In genomic region chr9:91187965-91188344, GRCh38 we compare ENCODE assay signal across 15 cellular contexts.
DNase-seq lines count a peak whose midpoint lies in the region; TF ChIP-seq lines count a peak whose summit lies in the region.
"Had no signal": no experiment of that assay in that cellular context is flagged by ENCODE, and none has a peak within 500 bp of the region (broad histone marks: within the 10 kb centered on the region; RNA-seq: fewer than 3 reads in every experiment).

No MANE protein-coding gene starts in this region.

- WGBS in testis, 2 donors = 63 to 81% methylated on average over 2 of the region's 2 CpGs

- no peaks in the 10 kb centered on the region for H3K36me3 ChIP-seq in breast epithelium
- H3K36me3 ChIP-seq in brain microvascular endothelial cell (replicated peaks) = no peaks in the 10 kb centered on the region
- H3K36me3 ChIP-seq in right atrium auricular region = no peaks in the 10 kb centered on the region
- no peaks in the 10 kb centered on the region for H3K36me3 ChIP-seq in testis (ENCODE audit: low read depth, missing control alignments)
- H3K36me3 ChIP-seq: lower lobe of right lung, Peyer's patch had no signal

- TF ChIP-seq POLR2A in breast epithelium (IDR thresholded peaks at IDR 0.05) = no peak
- TF ChIP-seq POLR2A in testis (IDR thresholded peaks at IDR 0.05) = no peak

- POLR2A ChIA-PET in MCF 10A (lab: Yijun Ruan, JAX) = interaction anchor here (1.2 to 2.9 kb wide), 3 partner anchors 10 to 23 kb away, joined by 3 to 9 read pairs (median 8); no protein-coding TSS in a partner anchor

- H3K27ac ChIP-seq in breast epithelium = no peak overlapping the region
- H3K27ac ChIP-seq in brain microvascular endothelial cell = no peak overlapping the region
- H3K27ac ChIP-seq in right atrium auricular region = peak overlapping the region; percentile 11 to 18
- H3K27ac ChIP-seq in testis = no peak overlapping the region
- H3K27ac ChIP-seq: lower lobe of right lung, Peyer's patch had no signal

- CTCF ChIA-PET in MCF 10A (lab: Yijun Ruan, JAX) = interaction anchor here (0.6 to 0.7 kb wide), 2 partner anchors 10 to 539 kb away, joined by 3 read pairs; no protein-coding TSS in a partner anchor
- CTCF ChIA-PET in activated naive CD4-positive, alpha-beta T cell treated with anti-CD3 and anti-CD28 coated beads, Interleukin-2, amount 10 ng/mL, durations not matched to agents 7 days and 5 days (lab: Charles Lee) = interaction anchor here (1.2 to 2.1 kb wide), 5 partner anchors 10 to 99 kb away, joined by 4 to 8 read pairs (median 5); no protein-coding TSS in a partner anchor

- H3K27me3 Mint-ChIP-seq in MCF 10A (ENCODE audit: insufficient read depth, unreplicated experiment) = no peaks in the 10 kb centered on the region
- no peaks in the 10 kb centered on the region for H3K27me3 Mint-ChIP-seq in type B pancreatic cell
- H3K27me3 Mint-ChIP-seq in activated naive CD4-positive, alpha-beta T cell treated with anti-CD3 and anti-CD28 coated beads, Interleukin-2, amount 10 ng/mL, durations not matched to agents 7 days and 5 days = peaks cover 34% of the 10 kb centered on the region
- H3K27me3 Mint-ChIP-seq: activated naive CD8-positive, alpha-beta T cell treated with anti-CD3 and anti-CD28 coated beads, Interleukin-2, amount 50 U/mL, for 24 hours had no signal

- H3K4me3 ChIP-seq in breast epithelium = no peak overlapping the region
- no peak overlapping the region for H3K4me3 ChIP-seq in brain microvascular endothelial cell (ENCODE audit: low read depth, low read length)
- H3K4me3 ChIP-seq in right atrium auricular region = no peak overlapping the region
- no peak overlapping the region for H3K4me3 ChIP-seq in testis
- H3K4me3 ChIP-seq: lower lobe of right lung, Peyer's patch had no signal

- H3K9me3 Mint-ChIP-seq in MCF 10A (ENCODE audit: unreplicated experiment) (peaks cover 5% of the 10 kb centered on the region), type B pancreatic cell (peaks cover 16% of the 10 kb centered on the region)
- H3K9me3 Mint-ChIP-seq in activated naive CD4-positive, alpha-beta T cell treated with anti-CD3 and anti-CD28 coated beads, Interleukin-2, amount 10 ng/mL, durations not matched to agents 7 days and 5 days = peaks cover 17% of the 10 kb centered on the region

- intact Hi-C loops in MCF 10A (cut with micrococcal nuclease) = no loop called here
- intact Hi-C loops in breast epithelium (cut with DNase I; ENCODE audit: low total_unique reads) = no loop called here
- intact Hi-C loops in testis (cut with DNase I; ENCODE audit: low total_unique reads) = no loop called here

- H3K4me3 Mint-ChIP-seq in MCF 10A (ENCODE audit: unreplicated experiment) (no peak overlapping the region), type B pancreatic cell (no peak overlapping the region)
- no peak overlapping the region for H3K4me3 Mint-ChIP-seq in activated naive CD4-positive, alpha-beta T cell treated with anti-CD3 and anti-CD28 coated beads, Interleukin-2, amount 10 ng/mL, durations not matched to agents 7 days and 5 days
- H3K4me3 Mint-ChIP-seq: activated naive CD8-positive, alpha-beta T cell treated with anti-CD3 and anti-CD28 coated beads, Interleukin-2, amount 50 U/mL, for 24 hours had no signal

- H3K4me1 Mint-ChIP-seq in MCF 10A (ENCODE audit: insufficient read depth, unreplicated experiment) = peaks cover 9% of the 10 kb centered on the region
- H3K4me1 Mint-ChIP-seq in type B pancreatic cell (ENCODE audit: unreplicated experiment) = peaks cover 21% of the 10 kb centered on the region
- peaks cover 45% of the 10 kb centered on the region for H3K4me1 Mint-ChIP-seq in activated naive CD4-positive, alpha-beta T cell treated with anti-CD3 and anti-CD28 coated beads, Interleukin-2, amount 10 ng/mL, durations not matched to agents 7 days and 5 days

- TF ChIP-seq CTCF in MCF 10A (IDR thresholded peaks at IDR 0.05; ENCODE audit: unreplicated experiment) (no peak), breast epithelium (IDR thresholded peaks at IDR 0.05) (no peak), brain microvascular endothelial cell (IDR thresholded peaks at IDR 0.05; ENCODE audit: low read depth, low read length, missing control alignments) (no peak), right atrium auricular region (IDR thresholded peaks at IDR 0.05) (no peak), type B pancreatic cell (conservative IDR thresholded peaks at IDR 0.05) (no peak), testis (IDR thresholded peaks at IDR 0.05) (no peak)

- no TSS peak for BruUV-seq in MCF 10A (replicated peaks; lab: Mats Ljungman, UMichigan)

- H3K9me3 ChIP-seq in breast epithelium (no peaks in the 10 kb centered on the region), right atrium auricular region (no peaks in the 10 kb centered on the region), testis (no peaks in the 10 kb centered on the region)
- H3K9me3 ChIP-seq: Peyer's patch had no signal

- no peak for DNase-seq in MCF 10A (ENCODE audit: unreplicated experiment)
- no peak for DNase-seq in breast epithelium (ENCODE audit: low spot score in 2 of 2)
- DNase-seq in brain microvascular endothelial cell = peak; percentile 59
- peak; percentile 57 for DNase-seq in right atrium auricular region (ENCODE audit: low spot score)
- no peak for DNase-seq in type B pancreatic cell (ENCODE audit: extremely low spot score, unreplicated experiment)
- no peak for DNase-seq in activated T-cell treated with anti-CD3 and anti-CD28 coated beads, Interleukin-2, amount 50 U/mL, for 1 hour
- no peak for DNase-seq in testis
- DNase-seq in activated naive CD4-positive, alpha-beta T cell treated with anti-CD3 and anti-CD28 coated beads, Interleukin-2, amount 10 ng/mL, durations not matched to agents 7 days and 5 days = no peak
- DNase-seq: activated naive CD8-positive, alpha-beta T cell treated with anti-CD3 and anti-CD28 coated beads, Interleukin-2, amount 50 U/mL, for 24 hours; lower lobe of right lung; NCI-H510A; occipital lobe; stimulated activated CD4-positive, alpha-beta T cell treated with anti-CD3 and anti-CD28 coated beads, Interleukin-15, amount 100 ng/mL, for 24 hours; T-helper 9 cell had no signal

- H3K4me1 ChIP-seq in breast epithelium (peaks cover 0 to 10% of the 10 kb centered on the region in 2 donors), right atrium auricular region (peaks cover 0 to 19% of the 10 kb centered on the region in 2 donors), testis (peaks cover 10% of the 10 kb centered on the region)

- in situ Hi-C loops in brain microvascular endothelial cell (cut with HindIII; ENCODE audit: low pct_ligation_motif_present, low sequenced_read_pairs) = no loop called here

- H3K36me3 Mint-ChIP-seq in MCF 10A (ENCODE audit: insufficient read depth, unreplicated experiment) (no peaks in the 10 kb centered on the region), type B pancreatic cell (no peaks in the 10 kb centered on the region)
- peaks cover 31% of the 10 kb centered on the region for H3K36me3 Mint-ChIP-seq in activated naive CD4-positive, alpha-beta T cell treated with anti-CD3 and anti-CD28 coated beads, Interleukin-2, amount 10 ng/mL, durations not matched to agents 7 days and 5 days

- peak overlapping the region; percentile 73 for H3K27ac Mint-ChIP-seq in MCF 10A (ENCODE audit: low read depth, unreplicated experiment)
- no peak overlapping the region for H3K27ac Mint-ChIP-seq in type B pancreatic cell
- no peak overlapping the region for H3K27ac Mint-ChIP-seq in activated naive CD4-positive, alpha-beta T cell treated with anti-CD3 and anti-CD28 coated beads, Interleukin-2, amount 10 ng/mL, durations not matched to agents 7 days and 5 days

- no peaks in the 10 kb centered on the region for H3K27me3 ChIP-seq in breast epithelium
- no peaks in the 10 kb centered on the region for H3K27me3 ChIP-seq in brain microvascular endothelial cell (replicated peaks)
- H3K27me3 ChIP-seq in right atrium auricular region = no peaks in the 10 kb centered on the region
- no peaks in the 10 kb centered on the region for H3K27me3 ChIP-seq in testis
- H3K27me3 ChIP-seq: Peyer's patch had no signal

Comparison
In these comparisons a context has a peak if more than half of its experiments do, and no peak if none do; other contexts are left out.
1. DNase-seq: peak in brain microvascular endothelial cell (single experiment) and right atrium auricular region (single experiment); none in MCF 10A (single experiment), breast epithelium (0 of 2), type B pancreatic cell (single experiment), activated T-cell treated with anti-CD3 and anti-CD28 coated beads, Interleukin-2, amount 50 U/mL, for 1 hour (single experiment), testis (single experiment) and activated naive CD4-positive, alpha-beta T cell treated with anti-CD3 and anti-CD28 coated beads, Interleukin-2, amount 10 ng/mL, durations not matched to agents 7 days and 5 days (single experiment).
2. H3K27ac ChIP-seq: peak in right atrium auricular region (2 of 2); none in breast epithelium (0 of 2), brain microvascular endothelial cell (single experiment) and testis (0 of 2).